ENCODE assay signal across 14 cellular contexts in the genomic region with DNA sequence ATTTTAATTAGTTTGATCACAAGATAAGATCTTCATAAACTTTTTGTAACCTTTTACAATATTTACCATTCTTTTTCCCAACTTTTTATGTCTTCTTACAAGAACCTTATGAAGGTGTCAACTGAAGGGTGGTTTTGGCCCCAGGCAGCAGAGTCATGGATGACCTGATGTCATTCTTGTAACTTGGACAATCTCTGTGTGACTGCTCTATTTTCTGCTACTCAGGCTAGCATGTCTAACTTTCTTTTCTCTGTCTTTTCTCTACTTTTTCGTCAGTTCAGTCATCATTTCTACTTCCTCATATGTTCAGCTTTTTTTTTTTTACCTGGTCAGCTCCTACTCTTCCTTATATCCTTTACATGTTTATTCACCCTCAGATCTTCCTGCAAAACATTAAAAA.
A peak's percentile ranks its signal among the peaks of the same experiment; 100 is the strongest.
DNase-seq lines count a peak whose midpoint lies in the region; ATAC-seq and TF ChIP-seq lines count a peak whose summit lies in the region.
"Had no signal": no experiment of that assay in that cellular context is flagged by ENCODE, and none has a peak within 500 bp of the region (broad histone marks: within the 10 kb centered on the region; RNA-seq: fewer than 3 reads in every experiment).

No MANE protein-coding gene starts in this region.

- TF ChIP-seq CTCF in epithelial cell of esophagus (IDR thresholded peaks at IDR 0.05; ENCODE audit: insufficient read depth, low read depth, low read length, missing control alignments) (no peak), progenitor cell of endocrine pancreas (IDR thresholded peaks at IDR 0.05; ENCODE audit: unreplicated experiment) (no peak)

- ATAC-seq in GM19324 (IDR thresholded peaks at IDR 0.05; ENCODE audit: low FRiP score, unreplicated experiment) (peak; percentile 38), HG02571 (IDR thresholded peaks at IDR 0.05; ENCODE audit: unreplicated experiment) (peak; percentile 49), HG03139 (IDR thresholded peaks at IDR 0.05; ENCODE audit: unreplicated experiment) (peak; percentile 37)
- no peak for ATAC-seq in activated T-helper 17 cell treated with anti-CD3 and anti-CD28 coated beads, Interleukin-2, amount 50 U/mL, for 72 hours (replicated peaks)

- H3K36me3 Mint-ChIP-seq in progenitor cell of endocrine pancreas (ENCODE audit: insufficient read depth), result no peaks in the 10 kb centered on the region
- H3K36me3 Mint-ChIP-seq in activated T-helper 17 cell treated with anti-CD3 and anti-CD28 coated beads, Interleukin-2, amount 50 U/mL, for 72 hours (ENCODE audit: low read depth), result no peaks in the 10 kb centered on the region
- H3K36me3 Mint-ChIP-seq: activated naive CD4-positive, alpha-beta T cell treated with anti-CD3 and anti-CD28 coated beads, Interleukin-2, amount 10 ng/mL, durations not matched to agents 7 days and 5 days; CD4-positive, CD25-positive, alpha-beta regulatory T cell had no signal

- H3K4me3 Mint-ChIP-seq in progenitor cell of endocrine pancreas (ENCODE audit: low read depth), result no peak overlapping the region
- H3K4me3 Mint-ChIP-seq in activated T-helper 17 cell treated with anti-CD3 and anti-CD28 coated beads, Interleukin-2, amount 50 U/mL, for 72 hours, result no peak overlapping the region
- H3K4me3 Mint-ChIP-seq: activated naive CD4-positive, alpha-beta T cell treated with anti-CD3 and anti-CD28 coated beads, Interleukin-2, amount 10 ng/mL, durations not matched to agents 7 days and 5 days; CD4-positive, CD25-positive, alpha-beta regulatory T cell had no signal

- peaks cover 3% of the 10 kb centered on the region for H3K9me3 Mint-ChIP-seq in progenitor cell of endocrine pancreas (ENCODE audit: low read depth)
- no peaks in the 10 kb centered on the region for H3K9me3 Mint-ChIP-seq in activated T-helper 17 cell treated with anti-CD3 and anti-CD28 coated beads, Interleukin-2, amount 50 U/mL, for 72 hours

- no peak overlapping the region for H3K4me3 ChIP-seq in epithelial cell of esophagus (ENCODE audit: low read length)
- H3K4me3 ChIP-seq: cardiac muscle cell, tibial artery had no signal

- H3K27me3 Mint-ChIP-seq in progenitor cell of endocrine pancreas, result no peaks in the 10 kb centered on the region
- H3K27me3 Mint-ChIP-seq in activated T-helper 17 cell treated with anti-CD3 and anti-CD28 coated beads, Interleukin-2, amount 50 U/mL, for 72 hours, result peaks cover 8% of the 10 kb centered on the region
- H3K27me3 Mint-ChIP-seq: activated naive CD4-positive, alpha-beta T cell treated with anti-CD3 and anti-CD28 coated beads, Interleukin-2, amount 10 ng/mL, durations not matched to agents 7 days and 5 days; CD4-positive, CD25-positive, alpha-beta regulatory T cell had no signal

- no peak overlapping the region for H3K27ac Mint-ChIP-seq in progenitor cell of endocrine pancreas
- H3K27ac Mint-ChIP-seq in activated T-helper 17 cell treated with anti-CD3 and anti-CD28 coated beads, Interleukin-2, amount 50 U/mL, for 72 hours, result no peak overlapping the region
- H3K27ac Mint-ChIP-seq: activated naive CD4-positive, alpha-beta T cell treated with anti-CD3 and anti-CD28 coated beads, Interleukin-2, amount 10 ng/mL, durations not matched to agents 7 days and 5 days; CD4-positive, CD25-positive, alpha-beta regulatory T cell had no signal

- peak; percentile 18 for DNase-seq in epithelial cell of esophagus (ENCODE audit: low read depth)
- DNase-seq in activated CD8-positive, alpha-beta memory T cell treated with anti-CD3 and anti-CD28 coated beads, Interleukin-2, amount 50 U/mL, for 48 hours, result no peak
- no peak for DNase-seq in progenitor cell of endocrine pancreas (ENCODE audit: low spot score, unreplicated experiment)
- DNase-seq: activated CD8-positive, alpha-beta memory T cell treated with anti-CD3 and anti-CD28 coated beads for 24 hours; activated naive CD4-positive, alpha-beta T cell treated with anti-CD3 and anti-CD28 coated beads, Interleukin-2, amount 10 ng/mL, durations not matched to agents 7 days and 5 days; CD4-positive, CD25-positive, alpha-beta regulatory T cell; Kasumi-1; NCI-H2107; tibial artery had no signal

- no peaks in the 10 kb centered on the region for H3K4me1 Mint-ChIP-seq in progenitor cell of endocrine pancreas (ENCODE audit: low read depth)
- no peaks in the 10 kb centered on the region for H3K4me1 Mint-ChIP-seq in activated T-helper 17 cell treated with anti-CD3 and anti-CD28 coated beads, Interleukin-2, amount 50 U/mL, for 72 hours
- H3K4me1 Mint-ChIP-seq: activated naive CD4-positive, alpha-beta T cell treated with anti-CD3 and anti-CD28 coated beads, Interleukin-2, amount 10 ng/mL, durations not matched to agents 7 days and 5 days; CD4-positive, CD25-positive, alpha-beta regulatory T cell had no signal
